Comparison of ENCODE assay signal across 19 cellular contexts in the genomic region with DNA sequence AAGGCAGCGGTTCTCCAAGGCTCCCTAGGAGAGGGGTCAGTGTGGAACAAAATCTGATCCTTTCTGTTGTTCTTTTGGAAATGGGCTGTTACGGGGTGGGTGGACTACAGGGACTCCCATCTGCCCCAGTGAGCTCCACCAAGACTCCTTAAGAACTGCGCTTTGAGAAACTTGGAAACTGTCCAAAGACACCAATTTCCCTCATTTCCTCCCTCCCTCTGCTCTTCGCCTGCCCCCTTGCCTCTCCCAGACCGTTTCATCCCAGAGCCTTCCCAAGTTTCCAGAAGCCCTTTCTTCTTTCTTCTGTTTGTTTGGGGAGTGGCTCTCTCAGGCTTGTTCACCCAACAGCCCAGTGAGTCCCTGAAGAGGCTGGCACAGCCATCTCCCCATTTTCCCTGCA.
"Had no signal": no experiment of that assay in that cellular context is flagged by ENCODE, and none has a peak within 500 bp of the region (broad histone marks: within the 10 kb centered on the region; RNA-seq: fewer than 3 reads in every experiment).

No MANE protein-coding gene starts in this region.

- H3K79me2 ChIP-seq: hepatocyte had no signal

- H3K27me3 ChIP-seq: hepatocyte, thyroid gland had no signal

- H3K4me2 ChIP-seq: hepatocyte had no signal

- H3K9me3 Mint-ChIP-seq: activated naive CD4-positive, alpha-beta T cell treated with anti-CD3 and anti-CD28 coated beads for 36 hours; activated naive CD8-positive, alpha-beta T cell treated with anti-CD3 and anti-CD28 coated beads, Interleukin-2, amount 10 ng/mL, durations not matched to agents 7 days and 5 days; activated T-cell treated with anti-CD3 and anti-CD28 coated beads, Interleukin-2, amount 50 U/mL, for 72 hours had no signal

- H3K4me3 Mint-ChIP-seq: activated naive CD4-positive, alpha-beta T cell treated with anti-CD3 and anti-CD28 coated beads for 36 hours; activated naive CD8-positive, alpha-beta T cell treated with anti-CD3 and anti-CD28 coated beads, Interleukin-2, amount 10 ng/mL, durations not matched to agents 7 days and 5 days; activated T-cell treated with anti-CD3 and anti-CD28 coated beads, Interleukin-2, amount 50 U/mL, for 72 hours; endodermal cell; naive thymus-derived CD8-positive, alpha-beta T cell had no signal

- H3K36me3 ChIP-seq: left ventricle myocardium inferior, prostate gland, thyroid gland had no signal

- DNase-seq: activated CD4-positive, alpha-beta T cell treated with anti-CD3 and anti-CD28 coated beads for 1 hour; activated effector memory CD4-positive, alpha-beta T cell treated with Interleukin-2 at 50 U/mL for 16 hours; activated naive CD4-positive, alpha-beta T cell treated with anti-CD3 and anti-CD28 coated beads for 36 hours; activated naive CD8-positive, alpha-beta T cell treated with anti-CD3 and anti-CD28 coated beads, Interleukin-2, amount 10 ng/mL, durations not matched to agents 7 days and 5 days; activated T-cell treated with anti-CD3 and anti-CD28 coated beads, Interleukin-2, amount 50 U/mL, for 72 hours; amniotic stem cell; cerebellar nuclear complex; endodermal cell; foreskin melanocyte; left ventricle myocardium inferior; naive thymus-derived CD8-positive, alpha-beta T cell; stimulated activated CD4-positive, alpha-beta T cell treated with anti-CD3 and anti-CD28 coated beads, Interleukin-4, amount 100 ng/mL, for 24 hours; stimulated activated naive CD8-positive, alpha-beta T cell treated with anti-CD3 and anti-CD28 coated beads, Interleukin-15, Interleukin-2, amounts not matched to agents 100 U/mL and 50 U/mL, for 24 hours; T-helper 9 cell; thyroid gland had no signal

- H3K27ac Mint-ChIP-seq: activated naive CD4-positive, alpha-beta T cell treated with anti-CD3 and anti-CD28 coated beads for 36 hours; activated naive CD8-positive, alpha-beta T cell treated with anti-CD3 and anti-CD28 coated beads, Interleukin-2, amount 10 ng/mL, durations not matched to agents 7 days and 5 days; activated T-cell treated with anti-CD3 and anti-CD28 coated beads, Interleukin-2, amount 50 U/mL, for 72 hours; endodermal cell had no signal

- H3K9me3 ChIP-seq: left ventricle myocardium inferior, prostate gland, thyroid gland had no signal

- H3K27ac ChIP-seq: coronary artery, epithelial cell of prostate, hepatocyte, left ventricle myocardium inferior, prostate gland, thyroid gland had no signal

- H3K4me1 ChIP-seq: left ventricle myocardium inferior, prostate gland, thyroid gland had no signal

- H3K36me3 Mint-ChIP-seq: activated naive CD8-positive, alpha-beta T cell treated with anti-CD3 and anti-CD28 coated beads, Interleukin-2, amount 10 ng/mL, durations not matched to agents 7 days and 5 days; naive thymus-derived CD8-positive, alpha-beta T cell had no signal

- H3K4me3 ChIP-seq: coronary artery, hepatocyte, left ventricle myocardium inferior, prostate gland, thyroid gland had no signal

- H3K4me1 Mint-ChIP-seq: endodermal cell had no signal

- H2AFZ ChIP-seq: hepatocyte had no signal
